24 cellular contexts compared by ENCODE assay signal in genomic region chr15:26887926-26888666, GRCh38. TPM values are rescaled to one million over a fixed set of nuclear protein-coding genes. Genes with fewer than 3 reads are reported as not detected.
"Had no signal": no experiment of that assay in that cellular context is flagged by ENCODE, and none has a peak within 500 bp of the region (broad histone marks: within the 10 kb centered on the region; RNA-seq: fewer than 3 reads in every experiment).

No MANE protein-coding gene starts in this region.

- H3K4me1 ChIP-seq: adrenal gland, gastrocnemius medialis had no signal

- H3K9me3 ChIP-seq: adrenal gland, ascending aorta, gastrocnemius medialis, neutrophil, ovary, prostate gland, right atrium auricular region, suprapubic skin, tibial nerve had no signal

- DNase-seq: activated CD4-positive, alpha-beta T cell treated with anti-CD3 and anti-CD28 coated beads, Interleukin-2, amount 50 U/mL, for 1 hour; activated CD8-positive, alpha-beta T cell treated with anti-CD3 and anti-CD28 coated beads, Interleukin-2, amount 10 ng/mL, durations not matched to agents 7 days and 5 days; activated T-cell treated with anti-CD3 and anti-CD28 coated beads, Interleukin-2, amount 50 U/mL, for 1 hour; central memory CD4-positive, alpha-beta T cell; dermis blood vessel endothelial cell; effector memory CD4-positive, alpha-beta T cell; gastrocnemius medialis; head of caudate nucleus; left colon; ovary; stimulated activated CD4-positive, alpha-beta T cell treated with anti-CD3 and anti-CD28 coated beads, Interleukin-12 subunit alpha, Interleukin-12 subunit beta, amount 100 ng/mL, for 4 hours had no signal

- H3K27ac ChIP-seq: adrenal gland, ascending aorta, gastrocnemius medialis, neutrophil, ovary, right atrium auricular region, suprapubic skin, tibial nerve had no signal

- FAIRE-seq: keratinocyte, urothelium cell line had no signal

- H3K4me3 ChIP-seq: adrenal gland, ascending aorta, gastrocnemius medialis, ovary, prostate gland, right atrium auricular region, suprapubic skin had no signal

- ATAC-seq: activated CD4-positive, CD25-positive, alpha-beta regulatory T cell treated with anti-CD3 and anti-CD28 coated beads, Interleukin-2, amount 50 U/mL, for 24 hours; activated CD8-positive, alpha-beta T cell treated with anti-CD3 and anti-CD28 coated beads, Interleukin-2, amount 10 ng/mL, durations not matched to agents 7 days and 5 days; gastrocnemius medialis; left colon had no signal

RNA-seq across cellular contexts. Expression of gene GABRA5, which starts 21.2 kb away (rescaled TPM):
- total RNA-seq: activated CD8-positive, alpha-beta T cell treated with anti-CD3 and anti-CD28 coated beads, Interleukin-2, amount 10 ng/mL, durations not matched to agents 7 days and 5 days; adrenal gland; ascending aorta; dermis blood vessel endothelial cell; gastrocnemius medialis; left colon; lower leg skin; myocyte; suprapubic skin; T-helper 2 cell treated with Interferon-gamma antibody and Interleukin-4, amounts not matched to agents 100 ng/mL and 5 ng/mL, for 36 hours; tibial nerve had no signal
- polyA plus RNA-seq: ovary had no signal
